In the genomic region with DNA sequence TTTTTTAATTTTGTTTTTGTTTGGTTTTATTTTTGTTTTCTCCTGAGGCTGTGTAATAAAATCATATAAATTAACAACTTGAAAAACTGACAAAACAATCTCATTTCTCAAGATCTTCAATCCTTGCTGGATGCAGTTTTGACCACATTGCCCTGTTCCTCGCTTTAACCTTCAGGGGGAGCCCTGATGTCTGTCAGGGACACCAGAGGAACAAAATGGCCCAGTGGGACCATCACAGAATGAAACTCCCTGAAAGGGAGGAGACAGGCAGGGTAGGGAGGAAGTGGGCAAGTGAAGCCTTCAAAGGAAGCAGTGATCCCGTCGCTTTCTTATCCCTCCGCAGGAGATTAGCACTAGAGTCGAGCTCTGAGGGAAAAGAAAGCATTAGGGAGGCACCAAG, we compare ENCODE assay signal across 12 cellular contexts.
DNase-seq lines count a peak whose midpoint lies in the region; ATAC-seq, FAIRE-seq and TF ChIP-seq lines count a peak whose summit lies in the region.
"Had no signal": no experiment of that assay in that cellular context is flagged by ENCODE, and none has a peak within 500 bp of the region (broad histone marks: within the 10 kb centered on the region; RNA-seq: fewer than 3 reads in every experiment).

No MANE protein-coding gene starts in this region.

- H3K4me1 ChIP-seq in HepG2 (ENCODE audit: insufficient read depth, low read length) (no peaks in the 10 kb centered on the region), colonic mucosa (no peaks in the 10 kb centered on the region), tibial nerve (peaks cover 0 to 8% (median 0%) of the 10 kb centered on the region in 4 donors)

- TF ChIP-seq CTCF in chondrocyte (IDR thresholded peaks at IDR 0.05) = peak; percentile 62
- peak; percentile 23; the same call in 1 of the 2 replicates for TF ChIP-seq CTCF in HepG2 (CRISPR knock-in tag; IDR thresholded peaks at IDR 0.05)
- no peak for TF ChIP-seq CTCF in colonic mucosa (IDR thresholded peaks at IDR 0.05)
- no peak for TF ChIP-seq CTCF in tibial nerve (IDR thresholded peaks at IDR 0.05)

- no peaks in the 10 kb centered on the region for H3K79me2 ChIP-seq in HepG2 (ENCODE audit: insufficient read depth, low read length)

- no peak overlapping the region for H3K4me3 Mint-ChIP-seq in chondrocyte (ENCODE audit: unreplicated experiment)
- H3K4me3 Mint-ChIP-seq: stimulated activated effector memory CD8-positive, alpha-beta T cell treated with anti-CD3 and anti-CD28 coated beads, Interleukin-12 subunit alpha, Interleukin-12 subunit beta, amount 100 ng/mL, for 72 hours had no signal

- peaks cover 47% of the 10 kb centered on the region for H3K4me1 Mint-ChIP-seq in chondrocyte (ENCODE audit: low read depth)
- H3K4me1 Mint-ChIP-seq: stimulated activated effector memory CD8-positive, alpha-beta T cell treated with anti-CD3 and anti-CD28 coated beads, Interleukin-12 subunit alpha, Interleukin-12 subunit beta, amount 100 ng/mL, for 72 hours had no signal

- H3K27me3 ChIP-seq in HepG2 (ENCODE audit: control insufficient read depth in 1 of 2, insufficient read depth in 2 of 2, low read length in 2 of 2) (no peaks in the 10 kb centered on the region), colonic mucosa (no peaks in the 10 kb centered on the region), tibial nerve (no peaks in the 10 kb centered on the region)

- H3K4me3 ChIP-seq in HepG2 (replicated peaks in 1 of 3; ENCODE audit: insufficient read depth in 1 of 3, low read depth in 2 of 3, low read length in 3 of 3) (no peak overlapping the region), colonic mucosa (no peak overlapping the region), tibial nerve (no peak overlapping the region)

- TF ChIP-seq RAD21 in Ishikawa (IDR thresholded peaks at IDR 0.05; ENCODE audit: low read depth) (0 out of 2 replicates have a peak, but pooled peaks have one; percentile 11), HepG2 (CRISPR knock-in tag; IDR thresholded peaks at IDR 0.05) (no peak)

- no peak overlapping the region for H3K27ac ChIP-seq in HepG2 (ENCODE audit: extremely low read length, insufficient read depth, low read length)
- no peak overlapping the region for H3K27ac ChIP-seq in colonic mucosa
- H3K27ac ChIP-seq in tibial nerve = no peak overlapping the region

- peak; percentile 9 for DNase-seq in COR-L47 (lab: John Stamatoyannopoulos, UW)
- DNase-seq in chondrocyte (ENCODE audit: low spot score) = no peak
- no peak for DNase-seq in HepG2 (ENCODE audit: low spot score)
- no peak for DNase-seq in colonic mucosa
- DNase-seq in NCI-H2171 (lab: John Stamatoyannopoulos, UW) = no peak
- no peak for DNase-seq in SW 1271 (lab: John Stamatoyannopoulos, UW)
- no peak for DNase-seq in tibial nerve (ENCODE audit: low spot score in 2 of 2)
- DNase-seq: anterior cingulate cortex, NCI-H2081 had no signal

- H3K27ac Mint-ChIP-seq in chondrocyte (ENCODE audit: unreplicated experiment) = no peak overlapping the region
- H3K27ac Mint-ChIP-seq: stimulated activated effector memory CD8-positive, alpha-beta T cell treated with anti-CD3 and anti-CD28 coated beads, Interleukin-12 subunit alpha, Interleukin-12 subunit beta, amount 100 ng/mL, for 72 hours had no signal

- POLR2A ChIA-PET in HepG2 (lab: Yijun Ruan, JAX) = no interaction called here

- H3K36me3 Mint-ChIP-seq in chondrocyte (ENCODE audit: low read depth) = no peaks in the 10 kb centered on the region
- H3K36me3 Mint-ChIP-seq: stimulated activated effector memory CD8-positive, alpha-beta T cell treated with anti-CD3 and anti-CD28 coated beads, Interleukin-12 subunit alpha, Interleukin-12 subunit beta, amount 100 ng/mL, for 72 hours had no signal

- no peak overlapping the region for H3K4me2 ChIP-seq in HepG2 (ENCODE audit: low read depth, low read length)

- no peaks in the 10 kb centered on the region for H3K36me3 ChIP-seq in HepG2 (replicated peaks in 1 of 2; ENCODE audit: control insufficient read depth in 1 of 2, insufficient read depth in 2 of 2, low read length in 2 of 2)
- no peaks in the 10 kb centered on the region for H3K36me3 ChIP-seq in colonic mucosa
- H3K36me3 ChIP-seq in tibial nerve = no peaks in the 10 kb centered on the region

- TF ChIP-seq POLR2A in HepG2 (IDR thresholded peaks at IDR 0.05; ENCODE audit: insufficient read depth in 1 of 2, low read depth in 2 of 2, low read length in 2 of 2) (no peak), tibial nerve (IDR thresholded peaks at IDR 0.05) (no peak)

- H3K9ac ChIP-seq in HepG2 (ENCODE audit: insufficient read depth, low read depth, low read length) (no peak overlapping the region), colonic mucosa (ENCODE audit: low read depth in 2 of 2, low read length in 2 of 2) (no peak overlapping the region)

- no peak for FAIRE-seq in HepG2 (lab: Jason Lieb, UNC)
- FAIRE-seq: islet of Langerhans had no signal

- TF ChIP-seq EP300 in Ishikawa (IDR thresholded peaks at IDR 0.05; ENCODE audit: borderline replicate concordance) = no peak
- TF ChIP-seq EP300 in HepG2 (IDR thresholded peaks at IDR 0.05; ENCODE audit: low read depth in 2 of 2, low read length in 2 of 2) = no peak
- no peak for TF ChIP-seq EP300 in HepG2 (CRISPR knock-in tag; IDR thresholded peaks at IDR 0.05; ENCODE audit: borderline replicate concordance)
- no peak for TF ChIP-seq EP300 in tibial nerve (IDR thresholded peaks at IDR 0.05)

- in situ Hi-C loops in HepG2 (cut with HindIII; ENCODE audit: extremely low pct_ligation_motif_present, low pct_unique_long_range_greater_than_20kb) = no loop called here

- intact Hi-C loops in HepG2 (cut with micrococcal nuclease; ENCODE audit: unreplicated experiment) = no loop called here
- intact Hi-C loops in colonic mucosa (cut with DNase I) = no loop called here

- H3K27me3 Mint-ChIP-seq in chondrocyte (ENCODE audit: low read depth) = no peaks in the 10 kb centered on the region

- H2AFZ ChIP-seq in HepG2 (ENCODE audit: low read length) = no peak overlapping the region

- no peaks in the 10 kb centered on the region for H3K9me3 Mint-ChIP-seq in chondrocyte (ENCODE audit: low read depth)
- H3K9me3 Mint-ChIP-seq: stimulated activated effector memory CD8-positive, alpha-beta T cell treated with anti-CD3 and anti-CD28 coated beads, Interleukin-12 subunit alpha, Interleukin-12 subunit beta, amount 100 ng/mL, for 72 hours had no signal

- BruUV-seq in HepG2 (replicated peaks; lab: Mats Ljungman, UMichigan) = no TSS peak

- ATAC-seq in HepG2 = peak; percentile 56; the same call in 2 of the 3 replicates
- ATAC-seq: stimulated activated effector memory CD8-positive, alpha-beta T cell treated with anti-CD3 and anti-CD28 coated beads, Interleukin-12 subunit alpha, Interleukin-12 subunit beta, amount 100 ng/mL, for 72 hours had no signal

- H3K9me3 ChIP-seq in HepG2 (ENCODE audit: low read length) = no peaks in the 10 kb centered on the region
- no peaks in the 10 kb centered on the region for H3K9me3 ChIP-seq in colonic mucosa
- no peaks in the 10 kb centered on the region for H3K9me3 ChIP-seq in tibial nerve

- no peaks in the 10 kb centered on the region for H4K20me1 ChIP-seq in HepG2 (ENCODE audit: insufficient read depth, low read length)

- CTCF ChIA-PET in HepG2 (lab: Yijun Ruan, JAX; ENCODE audit: low intra/inter-chr PET ratio, low total read pairs) = no interaction called here

- 3% methylated on average over 5 of the region's 5 CpGs for WGBS in HepG2 (ENCODE audit: low lambda C conversion rate)
- WGBS in tibial nerve, 2 donors = 60 to 63% methylated on average over 5 of the region's 5 CpGs

TF ChIP-seq in HepG2, 621 proteins besides CTCF, POLR2A, EP300 and RAD21 (continues in another document):
- TF ChIP-seq SP2 (CRISPR knock-in tag; IDR thresholded peaks at IDR 0.05) (no peak), ZNF343 (CRISPR knock-in tag; IDR thresholded peaks at IDR 0.05) (no peak), KLF12 (CRISPR knock-in tag; IDR thresholded peaks at IDR 0.05; ENCODE audit: borderline replicate concordance) (no peak), GPN1 (CRISPR knock-in tag; IDR thresholded peaks at IDR 0.05; ENCODE audit: borderline replicate concordance) (no peak), SP1 (IDR thresholded peaks at IDR 0.05) (no peak), SP1 (CRISPR knock-in tag; IDR thresholded peaks at IDR 0.05) (no peak), WIZ (CRISPR knock-in tag; IDR thresholded peaks at IDR 0.05) (no peak), ZNF788 (CRISPR knock-in tag; IDR thresholded peaks at IDR 0.05; ENCODE audit: borderline replicate concordance) (no peak), ZUFSP (CRISPR knock-in tag; IDR thresholded peaks at IDR 0.05; ENCODE audit: borderline replicate concordance) (no peak), ZNF251 (CRISPR knock-in tag; IDR thresholded peaks at IDR 0.05) (no peak), JUN (CRISPR knock-in tag; IDR thresholded peaks at IDR 0.05) (no peak)

Comparison
In these comparisons a context has a peak if more than half of its experiments do, and no peak if none do; other contexts are left out.
1. CTCF ChIP-seq: peak in chondrocyte (single experiment) and HepG2 (single experiment); none in colonic mucosa (single experiment) and tibial nerve (0 of 5).